ENCODE assay signal across 18 cellular contexts in the genomic region with DNA sequence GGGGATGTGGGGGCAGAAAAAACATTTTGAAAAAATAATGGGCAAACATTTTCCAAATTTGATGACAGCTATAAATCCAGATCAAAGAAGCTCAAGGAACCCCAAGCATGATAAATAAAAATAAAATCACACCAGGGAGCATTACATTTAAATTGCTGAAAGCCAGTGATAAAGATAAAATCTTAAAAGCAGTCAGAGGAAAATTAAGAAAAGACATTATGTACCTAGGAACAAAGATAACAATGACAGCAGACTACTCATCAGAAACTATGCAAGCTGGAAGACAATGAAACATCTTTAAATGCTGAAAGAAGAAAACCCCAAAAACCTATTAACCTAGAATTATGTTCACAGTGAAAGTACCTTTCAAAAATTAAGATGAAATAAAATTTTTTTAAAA. TPM values are rescaled to one million over a fixed set of nuclear protein-coding genes. Genes with fewer than 3 reads are reported as not detected.
DNase-seq lines count a peak whose midpoint lies in the region; ATAC-seq and TF ChIP-seq lines count a peak whose summit lies in the region.
"Had no signal": no experiment of that assay in that cellular context is flagged by ENCODE, and none has a peak within 500 bp of the region (broad histone marks: within the 10 kb centered on the region; RNA-seq: fewer than 3 reads in every experiment).

No MANE protein-coding gene starts in this region.

- no peak for TF ChIP-seq CTCF in WTC11 (IDR thresholded peaks at IDR 0.05)

- DNase-seq in NCI-H748 (lab: John Stamatoyannopoulos, UW; ENCODE audit: unreplicated experiment) (peak; percentile 2), NCI-H748 treated with DMSO at 0.1 percent for 48 hours (lab: John Stamatoyannopoulos, UW) (no peak), LHCN-M2 (ENCODE audit: low read depth) (peak; percentile 13), WTC11 (ENCODE audit: low spot score) (no peak), renal cortical epithelial cell (ENCODE audit: low read depth) (peak; percentile 3), mesenteric fat pad (ENCODE audit: low spot score) (no peak)
- DNase-seq: EL, MM.1S, NCI-H1092 treated with DMSO at 0.1 percent for 48 hours, NCI-H1694, NCI-H2081 treated with DMSO at 0.1 percent for 48 hours, NCI-H510A, NCI-H82, PC-9 had no signal

- H3K4me1 Mint-ChIP-seq in WTC11: peaks cover 7% of the 10 kb centered on the region

- H3K9me3 Mint-ChIP-seq in WTC11: peaks cover 56% of the 10 kb centered on the region

- POLR2A ChIA-PET in WTC11 (lab: Charles Lee): no interaction called here

- no peak overlapping the region for H3K4me3 Mint-ChIP-seq in WTC11
- H3K4me3 Mint-ChIP-seq: T-helper 1 cell treated with Interleukin-12 subunit alpha and Interleukin-12 subunit beta and Interleukin-4 antibody, amounts not matched to agents 30 μg/mL and 1 μg/mL, for 36 hours had no signal

- ATAC-seq in WTC11 (no peak), HG02759 (IDR thresholded peaks at IDR 0.05; ENCODE audit: unreplicated experiment) (no peak), GM19463 (IDR thresholded peaks at IDR 0.05; ENCODE audit: unreplicated experiment) (no peak)

- H3K27ac Mint-ChIP-seq in WTC11: no peak overlapping the region
- H3K27ac Mint-ChIP-seq: T-helper 1 cell treated with Interleukin-12 subunit alpha and Interleukin-12 subunit beta and Interleukin-4 antibody, amounts not matched to agents 30 μg/mL and 1 μg/mL, for 36 hours had no signal

- H3K36me3 Mint-ChIP-seq in WTC11: peaks cover 34% of the 10 kb centered on the region

- CTCF ChIA-PET in WTC11 (lab: Charles Lee): no interaction called here

- peaks cover 19% of the 10 kb centered on the region for H3K27me3 Mint-ChIP-seq in WTC11 (ENCODE audit: low read depth)

TF ChIP-seq in WTC11, 78 proteins besides CTCF, POLR2A, EP300 and RAD21:
- no peak for TF ChIP-seq FOXK1 (CRISPR knock-in tag; IDR thresholded peaks at IDR 0.05)
- no peak for TF ChIP-seq ATF1 (CRISPR knock-in tag; IDR thresholded peaks at IDR 0.05)
- TF ChIP-seq ZNF317 (CRISPR knock-in tag; IDR thresholded peaks at IDR 0.05; ENCODE audit: borderline replicate concordance, low read depth): peak; percentile 99
- no peak for TF ChIP-seq HMGA2 (CRISPR knock-in tag; IDR thresholded peaks at IDR 0.05)
- TF ChIP-seq SP1 (CRISPR knock-in tag; conservative IDR thresholded peaks at IDR 0.05): no peak
- TF ChIP-seq NFE2L1 (CRISPR knock-in tag; IDR thresholded peaks at IDR 0.05): no peak
- no peak for TF ChIP-seq RELA (CRISPR knock-in tag; IDR thresholded peaks at IDR 0.05; ENCODE audit: borderline replicate concordance)

RNA-seq across cellular contexts. Expression of a gene that starts 23.3 kb away (rescaled TPM):
- total RNA-seq in LHCN-M2 (2014; rRNA removed): not detected in 2 replicates
- not detected for polyA plus RNA-seq in LHCN-M2 (2012)
- 1.9 to 2.4 TPM (median 2.0 TPM) in 3 replicates for total RNA-seq in WTC11 (2021)
- total RNA-seq in renal cortical epithelial cell: not detected in 2 replicates
- total RNA-seq in mesenteric fat pad: 0.71 TPM
- total RNA-seq: A673, PC-9 had no signal

Comparison
In these comparisons a context has a peak if more than half of its experiments do, and no peak if none do; other contexts are left out.
1. DNase-seq: peak in NCI-H748 (single experiment), LHCN-M2 (single experiment) and renal cortical epithelial cell (single experiment); none in NCI-H748 treated with DMSO at 0.1 percent for 48 hours (single experiment), WTC11 (single experiment) and mesenteric fat pad (single experiment).